9 cellular contexts compared by ENCODE assay signal in genomic region chr1:35568975-35569395, GRCh38. TPM values are rescaled to one million over a fixed set of nuclear protein-coding genes. Genes with fewer than 3 reads are reported as not detected.
DNase-seq lines count a peak whose midpoint lies in the region; ATAC-seq and TF ChIP-seq lines count a peak whose summit lies in the region.
"Had no signal": no experiment of that assay in that cellular context is flagged by ENCODE, and none has a peak within 500 bp of the region (broad histone marks: within the 10 kb centered on the region; RNA-seq: fewer than 3 reads in every experiment).

No MANE protein-coding gene starts in this region.

- ATAC-seq in heart right ventricle (peak; percentile 12 to 69 (median 60)), GM18511 (IDR thresholded peaks at IDR 0.05; ENCODE audit: unreplicated experiment) (no peak), GM21528 (IDR thresholded peaks at IDR 0.05; ENCODE audit: low FRiP score, unreplicated experiment) (no peak)

- H3K27me3 ChIP-seq in heart right ventricle = peaks cover 12 to 49% (median 37%) of the 10 kb centered on the region in 7 donors

- 22 to 25% methylated on average over 4 of the region's 4 CpGs for WGBS in heart right ventricle, 2 donors

- no peaks in the 10 kb centered on the region for H3K9me3 ChIP-seq in heart right ventricle

- H3K27ac ChIP-seq in heart right ventricle = no peak overlapping the region
- H3K27ac ChIP-seq: epithelial cell of prostate had no signal

- peaks cover 0 to 19% (median 8%) of the 10 kb centered on the region in 9 donors for H3K4me1 ChIP-seq in heart right ventricle

- H3K4me3 ChIP-seq in heart right ventricle = no peak overlapping the region

- POLR2A ChIA-PET in GM10248 (lab: Yijun Ruan, JAX) = no interaction called here

- intact Hi-C loops in heart right ventricle (cut with DNase I) = loop anchor here in 9 of 10 donors (2.0 to 10.0 kb wide), 8 partner anchors 118 to 772 kb away; no protein-coding TSS in a partner anchor

- CTCF ChIA-PET in GM10248 (lab: Yijun Ruan, JAX) = interaction anchor here (0.8 to 5.9 kb wide), 31 partner anchors 9 to 370 kb away, joined by 3 to 184 read pairs (median 4); partner anchors contain the start of gene CLSPN

- DNase-seq in GM10248 (ENCODE audit: extremely low spot score) = peak; percentile 80
- DNase-seq in NAMALWA (ENCODE audit: low spot score) = peak; percentile 83
- peak; percentile 39 for DNase-seq in T follicular helper cell (ENCODE audit: low read depth)
- DNase-seq in amniotic stem cell (lab: John Stamatoyannopoulos, UW) = peak; percentile 64
- DNase-seq in heart right ventricle = peak in 1 of 2 donors; percentile 51
- peak; percentile 43 for DNase-seq in renal cortical epithelial cell (ENCODE audit: low read depth)

- H3K36me3 ChIP-seq in heart right ventricle = peaks cover 0 to 30% (median 0%) of the 10 kb centered on the region in 9 donors

- TF ChIP-seq CTCF in GM10248 (IDR thresholded peaks at IDR 0.05; ENCODE audit: control extremely low read depth, extremely low read depth, low read depth, missing control alignments) (peak; percentile 83), heart right ventricle (IDR thresholded peaks at IDR 0.05) (peak; percentile 53 to 89 (median 85))

RNA-seq across cellular contexts. Expression of gene TFAP2E, which starts 4.1 kb away (rescaled TPM):
- total RNA-seq in heart right ventricle (under 1 TPM in 7 of 10 donors, not detected in 3; 0.18 to 0.56 (median 0.40) TPM), renal cortical epithelial cell (0.35 and 1.4 TPM in 2 replicates)
- polyA plus RNA-seq in heart right ventricle = 1 to 10 TPM in 1 of 2 donors, under 1 TPM in 1; 0.22 to 1.4 TPM

RNA-seq across cellular contexts. Expression of gene NCDN, which starts 11.4 kb away (rescaled TPM):
- 10 to 100 TPM; 20.3 to 51.7 (median 34.5) TPM for total RNA-seq in heart right ventricle
- 10 to 100 TPM; 15.3 to 15.8 TPM for polyA plus RNA-seq in heart right ventricle
- 10.9 and 40.3 TPM in 2 replicates for total RNA-seq in renal cortical epithelial cell

RNA-seq across cellular contexts. Expression of gene KIAA0319L, which starts 11.8 kb away (rescaled TPM):
- total RNA-seq in heart right ventricle (10 to 100 TPM; 57.9 to 84.3 (median 78.3) TPM), renal cortical epithelial cell (49.1 and 113 TPM in 2 replicates)
- 10 to 100 TPM; 26.0 to 28.0 TPM for polyA plus RNA-seq in heart right ventricle

Comparison
In these comparisons a context has a peak if more than half of its experiments do, and no peak if none do; other contexts are left out.
1. ATAC-seq: peak in heart right ventricle (8 of 8); none in GM18511 (single experiment) and GM21528 (single experiment).